ENCODE assay signal across 18 cellular contexts in genomic region chr10:97378933-97379921, GRCh38. TPM values are rescaled to one million over a fixed set of nuclear protein-coding genes. Genes with fewer than 3 reads are reported as not detected.
DNase-seq lines count a peak whose midpoint lies in the region; ATAC-seq and TF ChIP-seq lines count a peak whose summit lies in the region.
"Had no signal": no experiment of that assay in that cellular context is flagged by ENCODE, and none has a peak within 500 bp of the region (broad histone marks: within the 10 kb centered on the region; RNA-seq: fewer than 3 reads in every experiment).

No MANE protein-coding gene starts in this region.

- H3K9me3 ChIP-seq in BLaER1 treated with 17β-estradiol and CSF1 and Interleukin-3, amounts not matched to agents 10 nM and 100 nM (replicated peaks in 1 of 11): no peaks in the 10 kb centered on the region
- H3K9me3 ChIP-seq in psoas muscle: no peaks in the 10 kb centered on the region
- H3K9me3 ChIP-seq: BE2C, SK-N-SH had no signal

- no peaks in the 10 kb centered on the region for H3F3A ChIP-seq in GM23338 (replicated peaks; ENCODE audit: low read depth)

- H3K27ac Mint-ChIP-seq in GM23338: no peak overlapping the region
- peak overlapping the region; percentile 33 for H3K27ac Mint-ChIP-seq in glutamatergic neuron (ENCODE audit: unreplicated experiment)

- peak overlapping the region in 5 of 11 experiments; percentile 19 to 47 (median 35); a peak in 6 of 22 replicates for H3K4me2 ChIP-seq in BLaER1 treated with 17β-estradiol and CSF1 and Interleukin-3, amounts not matched to agents 10 nM and 100 nM
- H3K4me2 ChIP-seq in GM23338: no peak overlapping the region
- H3K4me2 ChIP-seq: SK-N-SH had no signal

- WGBS in psoas muscle, 3 donors: 68 to 81% (median 75%) methylated on average over 14 to 15 of the region's 15 CpGs

- H3K79me2 ChIP-seq in GM23338 (replicated peaks; ENCODE audit: insufficient read depth): no peaks in the 10 kb centered on the region

- no peak overlapping the region for H2AFZ ChIP-seq in GM23338

- no peaks in the 10 kb centered on the region for H3K27me3 ChIP-seq in BLaER1 treated with 17β-estradiol and CSF1 and Interleukin-3, amounts not matched to agents 10 nM and 100 nM
- H3K27me3 ChIP-seq in GM23338 (ENCODE audit: insufficient read depth) (no peaks in the 10 kb centered on the region), psoas muscle (ENCODE audit: insufficient read depth in 3 of 3, low read length in 2 of 3) (no peaks in the 10 kb centered on the region)
- H3K27me3 ChIP-seq: BE2C had no signal

- H3K27ac ChIP-seq in BLaER1 treated with 17β-estradiol and CSF1 and Interleukin-3, amounts not matched to agents 10 nM and 100 nM: peak overlapping the region in 10 of 11 experiments; percentile 26 to 99 (median 48); a peak in 18 of 22 replicates
- H3K27ac ChIP-seq in GM23338 (ENCODE audit: low read depth) (no peak overlapping the region), psoas muscle (no peak overlapping the region)

- DNase-seq in GM23338 (ENCODE audit: low spot score): no peak
- peak; percentile 32 for DNase-seq in glutamatergic neuron
- no peak for DNase-seq in psoas muscle
- no peak for DNase-seq in NCI-H2081 (lab: John Stamatoyannopoulos, UW)
- no peak for DNase-seq in NK-92 (lab: John Stamatoyannopoulos, UW; ENCODE audit: unreplicated experiment)
- DNase-seq: BE2C, DMS153, HCEC 1CT, MV-4-11, NCI-H1417 treated with DMSO at 0.1 percent for 48 hours, NCI-H446 treated with DMSO at 0.1 percent for 48 hours, NCI-H748 treated with DMSO at 0.1 percent for 48 hours, Right ventricle myocardium superior, SK-N-SH had no signal

- H3K4me1 Mint-ChIP-seq in GM23338 (no peaks in the 10 kb centered on the region), glutamatergic neuron (ENCODE audit: low read depth, unreplicated experiment) (peaks cover 7% of the 10 kb centered on the region)
- H3K4me1 Mint-ChIP-seq: IgD-negative memory B cell had no signal

- peaks cover 7% of the 10 kb centered on the region for H3K27me3 Mint-ChIP-seq in GM23338 (ENCODE audit: insufficient read depth, low read depth, poor library complexity)
- no peaks in the 10 kb centered on the region for H3K27me3 Mint-ChIP-seq in glutamatergic neuron (ENCODE audit: unreplicated experiment)
- H3K27me3 Mint-ChIP-seq: IgD-negative memory B cell had no signal

- peaks cover 67 to 100% (median 98%) of the 10 kb centered on the region in 11 experiments for H3K36me3 ChIP-seq in BLaER1 treated with 17β-estradiol and CSF1 and Interleukin-3, amounts not matched to agents 10 nM and 100 nM
- peaks cover 32% of the 10 kb centered on the region for H3K36me3 ChIP-seq in GM23338 (ENCODE audit: insufficient read depth)
- peaks cover 6 to 100% of the 10 kb centered on the region in 2 donors for H3K36me3 ChIP-seq in psoas muscle (ENCODE audit: insufficient read depth in 1 of 2, low read depth in 1 of 2)

- H4K20me1 ChIP-seq in BLaER1 treated with 17β-estradiol and CSF1 and Interleukin-3, amounts not matched to agents 10 nM and 100 nM: peaks cover 0 to 32% (median 0%) of the 10 kb centered on the region in 11 experiments; a peak in 3 of 22 replicates
- H4K20me1 ChIP-seq in GM23338 (replicated peaks; ENCODE audit: insufficient read depth): no peaks in the 10 kb centered on the region; the same call in 1 of the 2 replicates

- no peak overlapping the region for H3K4me3 ChIP-seq in BLaER1 treated with 17β-estradiol and CSF1 and Interleukin-3, amounts not matched to agents 10 nM and 100 nM
- no peak overlapping the region for H3K4me3 ChIP-seq in GM23338
- no peak overlapping the region for H3K4me3 ChIP-seq in psoas muscle
- H3K4me3 ChIP-seq: GM12878 had no signal

- intact Hi-C loops in psoas muscle (cut with DNase I): no loop called here

- ATAC-seq in GM23338 (peak; percentile 45), psoas muscle (peak; percentile 15 to 42 (median 34)), HG03442 (IDR thresholded peaks at IDR 0.05; ENCODE audit: unreplicated experiment) (no peak)
- ATAC-seq: GM12878 had no signal

- no peaks in the 10 kb centered on the region for H3K9me2 ChIP-seq in GM23338 (ENCODE audit: insufficient read depth)
- H3K9me2 ChIP-seq: SK-N-SH had no signal

- TF ChIP-seq CTCF in GM23338 (conservative IDR thresholded peaks at IDR 0.05; ENCODE audit: low read depth in 2 of 2): 0 out of 4 replicates have a peak, but pooled peaks of 1 of the 2 experiments have one; percentile 13
- no peak for TF ChIP-seq CTCF in glutamatergic neuron (IDR thresholded peaks at IDR 0.05; ENCODE audit: partially characterized antibody, unreplicated experiment)
- TF ChIP-seq CTCF in psoas muscle (IDR thresholded peaks at IDR 0.05): no peak

- H3K36me3 Mint-ChIP-seq in GM23338 (ENCODE audit: low read depth) (peaks cover 59% of the 10 kb centered on the region), glutamatergic neuron (ENCODE audit: unreplicated experiment) (no peaks in the 10 kb centered on the region)

- H3K4me3 Mint-ChIP-seq in GM23338 (no peak overlapping the region), glutamatergic neuron (ENCODE audit: unreplicated experiment) (no peak overlapping the region)
- H3K4me3 Mint-ChIP-seq: IgD-negative memory B cell had no signal

- peak overlapping the region in 5 of 11 experiments; percentile 27 to 56 (median 41); a peak in 9 of 22 replicates for H3K9ac ChIP-seq in BLaER1 treated with 17β-estradiol and CSF1 and Interleukin-3, amounts not matched to agents 10 nM and 100 nM
- H3K9ac ChIP-seq: SK-N-SH had no signal

- H3K4me1 ChIP-seq in BLaER1 treated with 17β-estradiol and CSF1 and Interleukin-3, amounts not matched to agents 10 nM and 100 nM: peaks cover 0 to 77% (median 43%) of the 10 kb centered on the region in 10 experiments; a peak in 17 of 20 replicates
- H3K4me1 ChIP-seq in GM23338 (ENCODE audit: insufficient read depth) (no peaks in the 10 kb centered on the region), psoas muscle (no peaks in the 10 kb centered on the region)
- H3K4me1 ChIP-seq: BE2C had no signal

- no peaks in the 10 kb centered on the region for H3K9me3 Mint-ChIP-seq in GM23338
- no peaks in the 10 kb centered on the region for H3K9me3 Mint-ChIP-seq in glutamatergic neuron (ENCODE audit: unreplicated experiment)
- H3K9me3 Mint-ChIP-seq: IgD-negative memory B cell had no signal

TF ChIP-seq in GM23338, 12 proteins besides CTCF, POLR2A, EP300 and RAD21 (continues in another document):
- no peak for TF ChIP-seq ZNF331 (CRISPR knock-in tag; IDR thresholded peaks at IDR 0.05; ENCODE audit: low read depth)
- TF ChIP-seq JUNB (IDR thresholded peaks at IDR 0.05; ENCODE audit: unreplicated experiment): no peak

RNA-seq across cellular contexts. Expression of gene RRP12, which starts 21.9 kb away (rescaled TPM):
- 62.6 and 66.4 TPM in 2 replicates for total RNA-seq in GM23338 (2014; rRNA removed; shearing (Covaris generic))
- 49.5 and 53.4 TPM in 2 replicates for polyA plus RNA-seq in GM23338 (2016; fragmentation: Nextera tagmentation; extraction: Ambion mirVana)
- total RNA-seq in glutamatergic neuron (ENCODE audit: unreplicated experiment): 26.8 TPM
- total RNA-seq in psoas muscle: 100 to 1,000 TPM in 1 of 4 donors, 10 to 100 TPM in 3; 64.7 to 105 (median 76.4) TPM
- 100 to 1,000 TPM in 1 of 3 donors, 10 to 100 TPM in 2; 46.5 to 114 (median 76.4) TPM for polyA plus RNA-seq in psoas muscle

RNA-seq across cellular contexts. Expression of gene FRAT2, which starts 44.7 kb away (rescaled TPM):
- total RNA-seq in GM23338 (2014; rRNA removed; shearing (Covaris generic)): 87.5 and 109 TPM in 2 replicates
- polyA plus RNA-seq in GM23338 (2016; fragmentation: Nextera tagmentation; extraction: Ambion mirVana) (24.5 and 44.0 TPM in 2 replicates), psoas muscle (10 to 100 TPM in 2 of 3 donors, 1 to 10 TPM in 1; 3.2 to 28.4 (median 12.4) TPM)
- total RNA-seq in glutamatergic neuron (ENCODE audit: unreplicated experiment) (15.9 TPM), psoas muscle (10 to 100 TPM in 1 of 4 donors, 1 to 10 TPM in 3; 5.3 to 11.1 (median 6.6) TPM)

RNA-seq across cellular contexts. Expression of gene PGAM1, which starts 46.8 kb away (rescaled TPM):
- 870 and 930 TPM in 2 replicates for total RNA-seq in GM23338 (2014; rRNA removed; shearing (Covaris generic))
- polyA plus RNA-seq in GM23338 (2016; fragmentation: Nextera tagmentation; extraction: Ambion mirVana) (492 and 497 TPM in 2 replicates), psoas muscle (100 to 1,000 TPM in 2 of 3 donors, 10 to 100 TPM in 1; 36.2 to 186 (median 112) TPM)
- total RNA-seq in glutamatergic neuron (ENCODE audit: unreplicated experiment) (374 TPM), psoas muscle (10 to 100 TPM; 41.5 to 65.5 (median 46.6) TPM)

Comparison
In these comparisons a context has a peak if more than half of its experiments do, and no peak if none do; other contexts are left out.
1. H3K27ac ChIP-seq: peak in BLaER1 treated with 17β-estradiol and CSF1 and Interleukin-3, amounts not matched to agents 10 nM and 100 nM (10 of 11); none in GM23338 (single experiment) and psoas muscle (single experiment).